In genomic region chr18:76459687-76460350, GRCh38 we compare ENCODE assay signal across 2 cellular contexts.
TF ChIP-seq lines count a peak whose summit lies in the region.

No MANE protein-coding gene starts in this region.

TF ChIP-seq in HepG2, 621 proteins besides CTCF, POLR2A, EP300 and RAD21:
- no peak for TF ChIP-seq ESRRA (CRISPR knock-in tag; IDR thresholded peaks at IDR 0.05; ENCODE audit: low read depth)
- no peak for TF ChIP-seq ZMYM2 (CRISPR knock-in tag; IDR thresholded peaks at IDR 0.05)
- no peak for TF ChIP-seq SSRP1 (CRISPR knock-in tag; IDR thresholded peaks at IDR 0.05)
- no peak for TF ChIP-seq NKX3-1 (CRISPR knock-in tag; IDR thresholded peaks at IDR 0.05)
- TF ChIP-seq, protein P1, sequence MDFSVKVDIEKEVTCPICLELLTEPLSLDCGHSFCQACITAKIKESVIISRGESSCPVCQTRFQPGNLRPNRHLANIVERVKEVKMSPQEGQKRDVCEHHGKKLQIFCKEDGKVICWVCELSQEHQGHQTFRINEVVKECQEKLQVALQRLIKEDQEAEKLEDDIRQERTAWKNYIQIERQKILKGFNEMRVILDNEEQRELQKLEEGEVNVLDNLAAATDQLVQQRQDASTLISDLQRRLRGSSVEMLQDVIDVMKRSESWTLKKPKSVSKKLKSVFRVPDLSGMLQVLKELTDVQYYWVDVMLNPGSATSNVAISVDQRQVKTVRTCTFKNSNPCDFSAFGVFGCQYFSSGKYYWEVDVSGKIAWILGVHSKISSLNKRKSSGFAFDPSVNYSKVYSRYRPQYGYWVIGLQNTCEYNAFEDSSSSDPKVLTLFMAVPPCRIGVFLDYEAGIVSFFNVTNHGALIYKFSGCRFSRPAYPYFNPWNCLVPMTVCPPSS (IDR thresholded peaks at IDR 0.05), result no peak
- TF ChIP-seq AHR (CRISPR knock-in tag; IDR thresholded peaks at IDR 0.05), result no peak

TF ChIP-seq in endothelial cell of umbilical vein, 7 proteins besides CTCF, POLR2A, EP300 and RAD21:
- TF ChIP-seq GATA2 (IDR thresholded peaks at IDR 0.05; ENCODE audit: insufficient read depth, insufficient read length, low read depth, low read length) (no peak), POLR2AphosphoS5 (IDR thresholded peaks at IDR 0.05; ENCODE audit: insufficient read depth, low read depth, low read length) (no peak), MYC (IDR thresholded peaks at IDR 0.05; ENCODE audit: low read depth, low read length) (no peak), FOS (IDR thresholded peaks at IDR 0.05; ENCODE audit: borderline replicate concordance, insufficient read depth, low read length) (no peak), JUN (IDR thresholded peaks at IDR 0.05; ENCODE audit: borderline replicate concordance, insufficient read depth, insufficient read length, low read depth) (no peak), EZH2 (IDR thresholded peaks at IDR 0.05; ENCODE audit: borderline replicate concordance, low read depth, low read length, severe bottlenecking) (no peak)
- TF ChIP-seq, protein P2, sequence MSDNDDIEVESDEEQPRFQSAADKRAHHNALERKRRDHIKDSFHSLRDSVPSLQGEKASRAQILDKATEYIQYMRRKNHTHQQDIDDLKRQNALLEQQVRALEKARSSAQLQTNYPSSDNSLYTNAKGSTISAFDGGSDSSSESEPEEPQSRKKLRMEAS (IDR thresholded peaks at IDR 0.05; ENCODE audit: insufficient read depth, insufficient read length), result no peak
